In the genomic region with DNA sequence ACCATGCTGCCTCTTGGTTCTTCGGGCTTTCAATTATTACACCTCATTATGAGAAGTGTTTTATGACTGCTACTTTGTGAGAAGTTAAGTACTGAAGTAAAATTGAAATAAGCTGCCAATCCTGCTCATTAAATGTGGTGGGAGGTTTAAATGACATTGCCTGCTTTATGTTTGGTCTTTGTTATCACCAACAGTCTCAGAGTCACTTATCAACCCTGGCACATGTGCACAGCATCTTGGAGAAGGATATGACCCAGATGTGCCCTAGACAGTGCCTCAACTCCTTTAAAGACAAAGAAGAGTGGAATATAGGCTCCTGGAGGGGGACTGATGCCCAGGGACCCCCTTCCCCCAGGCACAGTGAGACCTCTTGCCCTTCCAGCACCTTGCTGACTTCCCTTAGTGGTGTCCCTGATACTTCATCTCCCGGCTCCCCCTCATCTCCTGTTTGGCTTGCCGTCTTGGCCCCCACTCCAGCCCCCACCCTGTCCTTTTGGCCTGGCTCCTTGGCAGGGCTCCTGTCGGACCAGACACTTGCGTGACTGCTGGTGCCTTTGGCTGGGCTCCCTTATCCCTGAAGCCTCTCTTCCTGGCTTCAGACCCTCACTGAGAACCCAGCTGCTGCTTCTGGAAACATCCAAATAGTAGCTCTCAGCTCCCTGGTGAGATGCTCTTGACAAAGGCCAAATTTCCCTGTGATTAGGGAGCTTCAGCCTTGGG, we compare ENCODE assay signal across 17 cellular contexts. TPM values are rescaled to one million over a fixed set of nuclear protein-coding genes. Genes with fewer than 3 reads are reported as not detected.
DNase-seq lines count a peak whose midpoint lies in the region; ATAC-seq and TF ChIP-seq lines count a peak whose summit lies in the region.
"Had no signal": no experiment of that assay in that cellular context is flagged by ENCODE, and none has a peak within 500 bp of the region (broad histone marks: within the 10 kb centered on the region; RNA-seq: fewer than 3 reads in every experiment).

No MANE protein-coding gene starts in this region.

- no peak overlapping the region for H3K4me3 ChIP-seq in right atrium auricular region
- no peak overlapping the region for H3K4me3 ChIP-seq in sigmoid colon
- no peak overlapping the region for H3K4me3 ChIP-seq in neural progenitor cell

- WGBS in sigmoid colon, 2 donors, result 71 to 79% methylated on average over 5 of the region's 5 CpGs

- H3K27ac ChIP-seq in right atrium auricular region (peak overlapping the region; percentile 40 to 42), sigmoid colon (peak overlapping the region in 2 of 4 donors; percentile 20 to 29), neural progenitor cell (no peak overlapping the region)
- H3K27ac ChIP-seq: RWPE1 had no signal

- H2AFZ ChIP-seq in neural progenitor cell (replicated peaks), result no peak overlapping the region

- H4K20me1 ChIP-seq in neural progenitor cell (ENCODE audit: low read depth), result no peaks in the 10 kb centered on the region

- H3K27me3 ChIP-seq in right atrium auricular region (no peaks in the 10 kb centered on the region), sigmoid colon (no peaks in the 10 kb centered on the region), neural progenitor cell (no peaks in the 10 kb centered on the region)

- no peak overlapping the region for H3K4me3 Mint-ChIP-seq in T-helper 17 cell
- no peak overlapping the region for H3K4me3 Mint-ChIP-seq in nephron progenitor cell
- H3K4me3 Mint-ChIP-seq in neural progenitor cell, result no peak overlapping the region
- H3K4me3 Mint-ChIP-seq: B cell; CD4-positive, alpha-beta memory T cell; HFFc6 had no signal

- no peaks in the 10 kb centered on the region for H3K79me2 ChIP-seq in neural progenitor cell (ENCODE audit: low read depth)

- no peak for TF ChIP-seq POLR2A in sigmoid colon (IDR thresholded peaks at IDR 0.05)

- H3K9me3 Mint-ChIP-seq in nephron progenitor cell (peaks cover 11% of the 10 kb centered on the region), neural progenitor cell (peaks cover 3% of the 10 kb centered on the region)
- H3K9me3 Mint-ChIP-seq: CD4-positive, alpha-beta memory T cell had no signal

- H3K9ac ChIP-seq in neural progenitor cell, result no peak overlapping the region

- H3K36me3 Mint-ChIP-seq in T-helper 17 cell (ENCODE audit: low read depth) (peaks cover 3% of the 10 kb centered on the region), nephron progenitor cell (ENCODE audit: low read depth) (peaks cover 16% of the 10 kb centered on the region), neural progenitor cell (peaks cover 6% of the 10 kb centered on the region)

- no peak overlapping the region for H3K4me2 ChIP-seq in neural progenitor cell

- peaks cover 3% of the 10 kb centered on the region for H3K4me1 Mint-ChIP-seq in T-helper 17 cell
- peaks cover 19% of the 10 kb centered on the region for H3K4me1 Mint-ChIP-seq in nephron progenitor cell
- H3K4me1 Mint-ChIP-seq in neural progenitor cell, result peaks cover 24% of the 10 kb centered on the region
- H3K4me1 Mint-ChIP-seq: B cell had no signal

- peak overlapping the region; percentile 19 for H3K27ac Mint-ChIP-seq in T-helper 17 cell
- H3K27ac Mint-ChIP-seq in nephron progenitor cell, result no peak overlapping the region
- H3K27ac Mint-ChIP-seq in neural progenitor cell, result no peak overlapping the region
- H3K27ac Mint-ChIP-seq: B cell, HFFc6 had no signal

- H3K4me1 ChIP-seq in right atrium auricular region (peaks cover 0 to 45% of the 10 kb centered on the region in 2 donors), sigmoid colon (peaks cover 0 to 23% (median 6%) of the 10 kb centered on the region in 4 donors), neural progenitor cell (peaks cover 11% of the 10 kb centered on the region)

- no peaks in the 10 kb centered on the region for H3K27me3 Mint-ChIP-seq in T-helper 17 cell
- H3K27me3 Mint-ChIP-seq in nephron progenitor cell (ENCODE audit: low read depth, poor library complexity), result no peaks in the 10 kb centered on the region
- H3K27me3 Mint-ChIP-seq in neural progenitor cell (ENCODE audit: insufficient read depth, low read depth), result peaks cover 6% of the 10 kb centered on the region
- H3K27me3 Mint-ChIP-seq: B cell; CD4-positive, alpha-beta memory T cell had no signal

- intact Hi-C loops in sigmoid colon (cut with DNase I), result no loop called here

- H3K36me3 ChIP-seq in right atrium auricular region (no peaks in the 10 kb centered on the region), sigmoid colon (no peaks in the 10 kb centered on the region), neural progenitor cell (no peaks in the 10 kb centered on the region)

- peaks cover 3% of the 10 kb centered on the region for H3F3A ChIP-seq in neural progenitor cell (ENCODE audit: low read depth)

- DNase-seq in NCI-H1092 (lab: John Stamatoyannopoulos, UW) (peak; percentile 41), T-helper 17 cell (no peak), right atrium auricular region (ENCODE audit: low spot score) (no peak), sigmoid colon (peak; percentile 68), amniotic stem cell (lab: John Stamatoyannopoulos, UW) (no peak), nephron progenitor cell (no peak), GF-D8 (lab: John Stamatoyannopoulos, UW) (no peak), neural progenitor cell (ENCODE audit: low spot score) (no peak)
- DNase-seq: CD4-positive, alpha-beta memory T cell; HFFc6; MM.1S; NCI-H1417 treated with DMSO at 0.1 percent for 48 hours; NCI-H2029 treated with DMSO at 0.1 percent for 48 hours; NCI-H524 treated with DMSO at 0.1 percent for 48 hours; NK-92 treated with Interleukin-12 subunit alpha and Interleukin-12 subunit beta, amount 100 ng/mL, for 24 hours had no signal

- no peak for TF ChIP-seq EP300 in sigmoid colon (IDR thresholded peaks at IDR 0.05)

- no peak for ATAC-seq in T-helper 17 cell

- no peak for TF ChIP-seq CTCF in right atrium auricular region (IDR thresholded peaks at IDR 0.05)
- no peak for TF ChIP-seq CTCF in sigmoid colon (IDR thresholded peaks at IDR 0.05)
- no peak for TF ChIP-seq CTCF in nephron progenitor cell (IDR thresholded peaks at IDR 0.05)
- no peak for TF ChIP-seq CTCF in neural progenitor cell (IDR thresholded peaks at IDR 0.05)

- no peaks in the 10 kb centered on the region for H3K9me3 ChIP-seq in T-helper 17 cell (ENCODE audit: control insufficient read depth, low read length, poor library complexity, severe bottlenecking)
- H3K9me3 ChIP-seq in right atrium auricular region, result no peaks in the 10 kb centered on the region
- no peaks in the 10 kb centered on the region for H3K9me3 ChIP-seq in sigmoid colon
- no peaks in the 10 kb centered on the region for H3K9me3 ChIP-seq in neural progenitor cell (ENCODE audit: low read depth)

RNA-seq across cellular contexts. Expression of a gene that starts 39.8 kb away (rescaled TPM):
- 10 to 100 TPM; 11.4 to 11.8 TPM for total RNA-seq in T-helper 17 cell
- total RNA-seq in right atrium auricular region, result 10 to 100 TPM; 29.9 to 33.1 TPM
- 10 to 100 TPM; 11.0 to 18.0 (median 12.0) TPM for total RNA-seq in sigmoid colon
- 1 to 10 TPM; 3.5 to 5.4 (median 5.2) TPM for polyA plus RNA-seq in sigmoid colon
- total RNA-seq in neural progenitor cell (ENCODE audit: low replicate concordance), result 0.13 and 0.34 TPM in 2 replicates

Comparison
In these comparisons a context has a peak if more than half of its experiments do, and no peak if none do; other contexts are left out.
1. DNase-seq: peak in NCI-H1092 (single experiment) and sigmoid colon (single experiment); none in T-helper 17 cell (0 of 3), right atrium auricular region (single experiment), amniotic stem cell (single experiment), nephron progenitor cell (single experiment), GF-D8 (single experiment) and neural progenitor cell (single experiment).